Comparison of ENCODE assay signal across 1 cellular context in the genomic region with DNA sequence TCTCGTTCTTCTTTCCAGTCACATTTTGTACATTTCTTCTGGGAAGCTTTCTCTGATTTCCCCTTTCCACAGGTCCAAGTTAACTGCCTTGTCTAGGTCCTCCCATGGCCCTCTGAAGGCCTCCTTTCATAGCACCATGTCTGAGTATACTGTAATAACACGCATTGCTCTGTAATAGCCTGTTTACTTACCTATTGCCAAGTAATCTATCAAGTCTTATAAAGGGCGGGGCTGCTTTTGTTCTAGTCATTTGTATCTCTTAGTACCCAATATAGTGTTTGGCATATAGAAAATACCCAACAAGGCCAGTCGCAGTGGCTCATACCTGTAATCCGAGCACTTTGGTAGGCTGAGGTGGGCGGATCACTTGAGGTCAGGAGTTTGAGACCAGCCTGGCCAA.
TF ChIP-seq lines count a peak whose summit lies in the region.

No MANE protein-coding gene starts in this region.

TF ChIP-seq in SK-N-SH treated with all-trans-retinoic acid at 6 μM for 48 hours, 23 proteins besides CTCF, POLR2A, EP300 and RAD21 (continued from another document):
- TF ChIP-seq, protein P1, sequence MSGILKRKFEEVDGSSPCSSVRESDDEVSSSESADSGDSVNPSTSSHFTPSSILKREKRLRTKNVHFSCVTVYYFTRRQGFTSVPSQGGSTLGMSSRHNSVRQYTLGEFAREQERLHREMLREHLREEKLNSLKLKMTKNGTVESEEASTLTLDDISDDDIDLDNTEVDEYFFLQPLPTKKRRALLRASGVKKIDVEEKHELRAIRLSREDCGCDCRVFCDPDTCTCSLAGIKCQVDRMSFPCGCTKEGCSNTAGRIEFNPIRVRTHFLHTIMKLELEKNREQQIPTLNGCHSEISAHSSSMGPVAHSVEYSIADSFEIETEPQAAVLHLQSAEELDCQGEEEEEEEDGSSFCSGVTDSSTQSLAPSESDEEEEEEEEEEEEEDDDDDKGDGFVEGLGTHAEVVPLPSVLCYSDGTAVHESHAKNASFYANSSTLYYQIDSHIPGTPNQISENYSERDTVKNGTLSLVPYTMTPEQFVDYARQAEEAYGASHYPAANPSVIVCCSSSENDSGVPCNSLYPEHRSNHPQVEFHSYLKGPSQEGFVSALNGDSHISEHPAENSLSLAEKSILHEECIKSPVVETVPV (CRISPR knock-in tag; IDR thresholded peaks at IDR 0.05), result no peak
- TF ChIP-seq ZNF8 (CRISPR knock-in tag; IDR thresholded peaks at IDR 0.05) (no peak), PPARA (CRISPR knock-in tag; IDR thresholded peaks at IDR 0.05; ENCODE audit: borderline replicate concordance) (no peak)
- TF ChIP-seq, protein P2, sequence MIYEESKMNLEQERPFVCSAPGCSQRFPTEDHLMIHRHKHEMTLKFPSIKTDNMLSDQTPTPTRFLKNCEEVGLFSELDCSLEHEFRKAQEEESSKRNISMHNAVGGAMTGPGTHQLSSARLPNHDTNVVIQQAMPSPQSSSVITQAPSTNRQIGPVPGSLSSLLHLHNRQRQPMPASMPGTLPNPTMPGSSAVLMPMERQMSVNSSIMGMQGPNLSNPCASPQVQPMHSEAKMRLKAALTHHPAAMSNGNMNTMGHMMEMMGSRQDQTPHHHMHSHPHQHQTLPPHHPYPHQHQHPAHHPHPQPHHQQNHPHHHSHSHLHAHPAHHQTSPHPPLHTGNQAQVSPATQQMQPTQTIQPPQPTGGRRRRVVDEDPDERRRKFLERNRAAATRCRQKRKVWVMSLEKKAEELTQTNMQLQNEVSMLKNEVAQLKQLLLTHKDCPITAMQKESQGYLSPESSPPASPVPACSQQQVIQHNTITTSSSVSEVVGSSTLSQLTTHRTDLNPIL (CRISPR knock-in tag; IDR thresholded peaks at IDR 0.05; ENCODE audit: low read depth), result no peak
- TF ChIP-seq, protein P3, sequence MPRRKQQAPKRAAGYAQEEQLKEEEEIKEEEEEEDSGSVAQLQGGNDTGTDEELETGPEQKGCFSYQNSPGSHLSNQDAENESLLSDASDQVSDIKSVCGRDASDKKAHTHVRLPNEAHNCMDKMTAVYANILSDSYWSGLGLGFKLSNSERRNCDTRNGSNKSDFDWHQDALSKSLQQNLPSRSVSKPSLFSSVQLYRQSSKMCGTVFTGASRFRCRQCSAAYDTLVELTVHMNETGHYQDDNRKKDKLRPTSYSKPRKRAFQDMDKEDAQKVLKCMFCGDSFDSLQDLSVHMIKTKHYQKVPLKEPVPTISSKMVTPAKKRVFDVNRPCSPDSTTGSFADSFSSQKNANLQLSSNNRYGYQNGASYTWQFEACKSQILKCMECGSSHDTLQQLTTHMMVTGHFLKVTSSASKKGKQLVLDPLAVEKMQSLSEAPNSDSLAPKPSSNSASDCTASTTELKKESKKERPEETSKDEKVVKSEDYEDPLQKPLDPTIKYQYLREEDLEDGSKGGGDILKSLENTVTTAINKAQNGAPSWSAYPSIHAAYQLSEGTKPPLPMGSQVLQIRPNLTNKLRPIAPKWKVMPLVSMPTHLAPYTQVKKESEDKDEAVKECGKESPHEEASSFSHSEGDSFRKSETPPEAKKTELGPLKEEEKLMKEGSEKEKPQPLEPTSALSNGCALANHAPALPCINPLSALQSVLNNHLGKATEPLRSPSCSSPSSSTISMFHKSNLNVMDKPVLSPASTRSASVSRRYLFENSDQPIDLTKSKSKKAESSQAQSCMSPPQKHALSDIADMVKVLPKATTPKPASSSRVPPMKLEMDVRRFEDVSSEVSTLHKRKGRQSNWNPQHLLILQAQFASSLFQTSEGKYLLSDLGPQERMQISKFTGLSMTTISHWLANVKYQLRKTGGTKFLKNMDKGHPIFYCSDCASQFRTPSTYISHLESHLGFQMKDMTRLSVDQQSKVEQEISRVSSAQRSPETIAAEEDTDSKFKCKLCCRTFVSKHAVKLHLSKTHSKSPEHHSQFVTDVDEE (CRISPR knock-in tag; IDR thresholded peaks at IDR 0.05), result no peak
